19 cellular contexts compared by ENCODE assay signal in genomic region chr9:35237303-35237702, GRCh38.
DNase-seq lines count a peak whose midpoint lies in the region; ATAC-seq and TF ChIP-seq lines count a peak whose summit lies in the region.
"Had no signal": no experiment of that assay in that cellular context is flagged by ENCODE, and none has a peak within 500 bp of the region (broad histone marks: within the 10 kb centered on the region; RNA-seq: fewer than 3 reads in every experiment).

No MANE protein-coding gene starts in this region.

- 11 to 50% (median 19%) methylated on average over 1 of the region's 1 CpG for WGBS in stomach, 5 donors

- POLR2A ChIA-PET in naive thymus-derived CD4-positive, alpha-beta T cell (lab: Charles Lee) = no interaction called here

- intact Hi-C loops in left colon (cut with DNase I, micrococcal nuclease) (no loop called here), stomach (cut with DNase I; ENCODE audit: low total_unique reads) (no loop called here)
- intact Hi-C loops in naive thymus-derived CD4-positive, alpha-beta T cell (cut with micrococcal nuclease) = no loop called here

- peak; percentile 85 for ATAC-seq in left colon
- ATAC-seq in naive thymus-derived CD4-positive, alpha-beta T cell = no peak
- ATAC-seq in stimulated activated naive CD8-positive, alpha-beta T cell treated with anti-CD3 and anti-CD28 coated beads, Interleukin-15, amount 100 ng/mL, for 72 hours = no peak
- ATAC-seq: stimulated activated effector memory CD8-positive, alpha-beta T cell treated with anti-CD3 and anti-CD28 coated beads, Interleukin-12 subunit alpha, Interleukin-12 subunit beta, amount 100 ng/mL, for 72 hours had no signal

- DNase-seq in DMS153 (lab: John Stamatoyannopoulos, UW) = peak; percentile 46
- no peak for DNase-seq in DMS153 treated with DMSO at 0.1 percent for 48 hours (lab: John Stamatoyannopoulos, UW; ENCODE audit: unreplicated experiment)
- peak; percentile 47 for DNase-seq in NCI-H510A (lab: John Stamatoyannopoulos, UW)
- peak; percentile 29 to 52 for DNase-seq in left colon
- peak; percentile 32 for DNase-seq in stomach
- DNase-seq in naive thymus-derived CD4-positive, alpha-beta T cell = no peak
- no peak for DNase-seq in stimulated activated naive CD8-positive, alpha-beta T cell treated with anti-CD3 and anti-CD28 coated beads, Interleukin-15, amount 100 ng/mL, for 72 hours
- no peak for DNase-seq in Kasumi-1 (lab: John Stamatoyannopoulos, UW)
- DNase-seq: 8988T, C1 segment of cervical spinal cord, KG1, NCI-H1105, NCI-H526 treated with DMSO at 0.1 percent for 48 hours, occipital lobe, SW 1271, tibial artery had no signal

- H3K36me3 ChIP-seq in stomach = peaks cover 0 to 21% (median 0%) of the 10 kb centered on the region in 4 donors
- no peaks in the 10 kb centered on the region for H3K36me3 ChIP-seq in naive thymus-derived CD4-positive, alpha-beta T cell (ENCODE audit: control insufficient read depth in 2 of 3, insufficient read depth in 3 of 3, low read length in 3 of 3)

- TF ChIP-seq POLR2A in stomach (IDR thresholded peaks at IDR 0.05) = no peak

- H3K9me3 ChIP-seq in stomach = peaks cover 0 to 3% (median 0%) of the 10 kb centered on the region in 4 donors
- H3K9me3 ChIP-seq in naive thymus-derived CD4-positive, alpha-beta T cell (ENCODE audit: control insufficient read depth in 2 of 3, low read length in 3 of 3) = no peaks in the 10 kb centered on the region
- H3K9me3 ChIP-seq: tibial artery had no signal

- CTCF ChIA-PET in naive thymus-derived CD4-positive, alpha-beta T cell (lab: Charles Lee) = no interaction called here

- H3K36me3 Mint-ChIP-seq in naive thymus-derived CD4-positive, alpha-beta T cell = peaks cover 0 to 7% (median 4%) of the 10 kb centered on the region in 5 donors
- H3K36me3 Mint-ChIP-seq: stimulated activated effector memory CD8-positive, alpha-beta T cell treated with anti-CD3 and anti-CD28 coated beads, Interleukin-12 subunit alpha, Interleukin-12 subunit beta, amount 100 ng/mL, for 72 hours had no signal

- H3K4me3 Mint-ChIP-seq in naive thymus-derived CD4-positive, alpha-beta T cell = no peak overlapping the region
- H3K4me3 Mint-ChIP-seq in stimulated activated naive CD8-positive, alpha-beta T cell treated with anti-CD3 and anti-CD28 coated beads, Interleukin-15, amount 100 ng/mL, for 72 hours = no peak overlapping the region
- H3K4me3 Mint-ChIP-seq: mesothelial cell of epicardium; stimulated activated effector memory CD8-positive, alpha-beta T cell treated with anti-CD3 and anti-CD28 coated beads, Interleukin-12 subunit alpha, Interleukin-12 subunit beta, amount 100 ng/mL, for 72 hours had no signal

- no peaks in the 10 kb centered on the region for H3K27me3 ChIP-seq in stomach
- H3K27me3 ChIP-seq in naive thymus-derived CD4-positive, alpha-beta T cell (ENCODE audit: control insufficient read depth in 2 of 2, insufficient read depth in 2 of 2, low read length in 2 of 2) = no peaks in the 10 kb centered on the region
- H3K27me3 ChIP-seq: tibial artery had no signal

- no peak overlapping the region for H3K4me3 ChIP-seq in stomach
- H3K4me3 ChIP-seq in naive thymus-derived CD4-positive, alpha-beta T cell (ENCODE audit: low read length) = no peak overlapping the region
- H3K4me3 ChIP-seq: skin epidermis, tibial artery had no signal

- H3K27ac ChIP-seq in stomach = peak overlapping the region in 3 of 5 donors; percentile 3 to 53 (median 7)
- H3K27ac ChIP-seq in naive thymus-derived CD4-positive, alpha-beta T cell (ENCODE audit: low read depth, low read length) = no peak overlapping the region
- H3K27ac ChIP-seq: skin epidermis, tibial artery had no signal

- H3K4me1 ChIP-seq in stomach = peaks cover 0 to 16% (median 10%) of the 10 kb centered on the region in 4 donors
- H3K4me1 ChIP-seq in naive thymus-derived CD4-positive, alpha-beta T cell (ENCODE audit: control insufficient read depth in 2 of 2, insufficient read depth in 2 of 2, low read length in 2 of 2) = no peaks in the 10 kb centered on the region
- H3K4me1 ChIP-seq: tibial artery had no signal

- H3K27me3 Mint-ChIP-seq in naive thymus-derived CD4-positive, alpha-beta T cell = peaks cover 6 to 13% (median 12%) of the 10 kb centered on the region in 5 donors
- H3K27me3 Mint-ChIP-seq in stimulated activated naive CD8-positive, alpha-beta T cell treated with anti-CD3 and anti-CD28 coated beads, Interleukin-15, amount 100 ng/mL, for 72 hours = peaks cover 8% of the 10 kb centered on the region

- TF ChIP-seq EP300 in stomach (IDR thresholded peaks at IDR 0.05) = no peak

- no peak for TF ChIP-seq CTCF in stomach (IDR thresholded peaks at IDR 0.05)

- H3K27ac Mint-ChIP-seq in naive thymus-derived CD4-positive, alpha-beta T cell = no peak overlapping the region
- no peak overlapping the region for H3K27ac Mint-ChIP-seq in stimulated activated naive CD8-positive, alpha-beta T cell treated with anti-CD3 and anti-CD28 coated beads, Interleukin-15, amount 100 ng/mL, for 72 hours
- H3K27ac Mint-ChIP-seq: mesothelial cell of epicardium; stimulated activated effector memory CD8-positive, alpha-beta T cell treated with anti-CD3 and anti-CD28 coated beads, Interleukin-12 subunit alpha, Interleukin-12 subunit beta, amount 100 ng/mL, for 72 hours had no signal

- H3K4me1 Mint-ChIP-seq in naive thymus-derived CD4-positive, alpha-beta T cell = no peaks in the 10 kb centered on the region
- no peaks in the 10 kb centered on the region for H3K4me1 Mint-ChIP-seq in stimulated activated naive CD8-positive, alpha-beta T cell treated with anti-CD3 and anti-CD28 coated beads, Interleukin-15, amount 100 ng/mL, for 72 hours
- H3K4me1 Mint-ChIP-seq: mesothelial cell of epicardium; stimulated activated effector memory CD8-positive, alpha-beta T cell treated with anti-CD3 and anti-CD28 coated beads, Interleukin-12 subunit alpha, Interleukin-12 subunit beta, amount 100 ng/mL, for 72 hours had no signal

- H3K9me3 Mint-ChIP-seq in naive thymus-derived CD4-positive, alpha-beta T cell = peaks cover 0 to 14% (median 4%) of the 10 kb centered on the region in 11 donors
- H3K9me3 Mint-ChIP-seq in stimulated activated naive CD8-positive, alpha-beta T cell treated with anti-CD3 and anti-CD28 coated beads, Interleukin-15, amount 100 ng/mL, for 72 hours = no peaks in the 10 kb centered on the region

Comparison
In these comparisons a context has a peak if more than half of its experiments do, and no peak if none do; other contexts are left out.
1. DNase-seq: peak in DMS153 (single experiment), NCI-H510A (single experiment), left colon (2 of 2) and stomach (single experiment); none in DMS153 treated with DMSO at 0.1 percent for 48 hours (single experiment), naive thymus-derived CD4-positive, alpha-beta T cell (0 of 9), stimulated activated naive CD8-positive, alpha-beta T cell treated with anti-CD3 and anti-CD28 coated beads, Interleukin-15, amount 100 ng/mL, for 72 hours (0 of 2) and Kasumi-1 (0 of 2).